ENCODE assay signal across 9 cellular contexts in the genomic region with DNA sequence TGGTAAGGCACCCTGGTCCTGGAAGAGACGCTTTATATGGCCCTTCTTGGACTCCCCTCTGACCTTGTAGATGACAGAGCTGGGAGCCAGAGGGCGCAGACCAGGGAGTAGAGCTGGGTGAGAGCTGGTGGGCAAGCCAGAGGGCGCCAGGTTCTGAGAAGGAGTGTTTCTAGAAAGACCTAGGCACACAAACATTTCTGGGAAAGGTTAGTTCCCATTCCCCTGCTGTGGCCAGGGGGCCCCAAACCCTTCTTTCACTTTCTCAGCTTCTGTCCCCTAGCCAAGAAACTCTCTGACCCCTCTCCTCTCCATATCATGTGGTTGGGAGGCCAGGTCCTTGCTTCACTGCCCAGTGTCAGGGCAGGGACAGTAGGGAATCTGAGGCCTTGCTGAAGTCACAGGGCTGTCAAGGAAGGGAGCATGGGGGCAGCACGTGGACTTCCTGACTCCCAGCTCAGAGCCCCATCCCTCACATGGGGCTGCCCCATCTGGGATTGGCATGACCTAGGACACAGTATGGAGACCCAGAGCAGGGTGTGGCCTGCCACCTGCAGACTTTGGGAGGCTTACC. TPM values are rescaled to one million over a fixed set of nuclear protein-coding genes. Genes with fewer than 3 reads are reported as not detected.
DNase-seq lines count a peak whose midpoint lies in the region; ATAC-seq and TF ChIP-seq lines count a peak whose summit lies in the region.
"Had no signal": no experiment of that assay in that cellular context is flagged by ENCODE, and none has a peak within 500 bp of the region (broad histone marks: within the 10 kb centered on the region; RNA-seq: fewer than 3 reads in every experiment).

No MANE protein-coding gene starts in this region.

- ATAC-seq in lower lobe of right lung (no peak), HG02763 (IDR thresholded peaks at IDR 0.05; ENCODE audit: unreplicated experiment) (no peak)

- H3K9me3 ChIP-seq in lower lobe of right lung = no peaks in the 10 kb centered on the region

- no peaks in the 10 kb centered on the region for H3K27me3 ChIP-seq in lower lobe of right lung (ENCODE audit: low read depth)

- H3K27ac Mint-ChIP-seq in activated T-cell treated with anti-CD3 and anti-CD28 coated beads, Interleukin-2, amount 50 U/mL, for 24 hours = peak overlapping the region; percentile 97
- H3K27ac Mint-ChIP-seq in stimulated activated naive CD8-positive, alpha-beta T cell treated with anti-CD3 and anti-CD28 coated beads, Interleukin-15, Interleukin-2, amounts not matched to agents 100 ng/mL and 50 ng/mL, for 24 hours = peak overlapping the region; percentile 98

- H3K27me3 Mint-ChIP-seq in activated T-cell treated with anti-CD3 and anti-CD28 coated beads, Interleukin-2, amount 50 U/mL, for 24 hours = no peaks in the 10 kb centered on the region
- no peaks in the 10 kb centered on the region for H3K27me3 Mint-ChIP-seq in stimulated activated naive CD8-positive, alpha-beta T cell treated with anti-CD3 and anti-CD28 coated beads, Interleukin-15, Interleukin-2, amounts not matched to agents 100 ng/mL and 50 ng/mL, for 24 hours

- peak overlapping the region; percentile 60 for H3K27ac ChIP-seq in lower lobe of right lung

- DNase-seq in activated T-cell treated with anti-CD3 and anti-CD28 coated beads for 24 hours (ENCODE audit: low read depth) (peak; percentile 36), activated T-cell treated with anti-CD3 and anti-CD28 coated beads for 4 hours (no peak), lower lobe of right lung (no peak), LoVo (ENCODE audit: low spot score) (no peak), Ammon's horn (ENCODE audit: low spot score) (no peak)
- DNase-seq in activated T-cell treated with anti-CD3 and anti-CD28 coated beads, Interleukin-2, amount 50 U/mL, for 24 hours = peak; percentile 78

- no peaks in the 10 kb centered on the region for H3K9me3 Mint-ChIP-seq in activated T-cell treated with anti-CD3 and anti-CD28 coated beads, Interleukin-2, amount 50 U/mL, for 24 hours
- no peaks in the 10 kb centered on the region for H3K9me3 Mint-ChIP-seq in stimulated activated naive CD8-positive, alpha-beta T cell treated with anti-CD3 and anti-CD28 coated beads, Interleukin-15, Interleukin-2, amounts not matched to agents 100 ng/mL and 50 ng/mL, for 24 hours

- intact Hi-C loops in lower lobe of right lung (cut with DNase I) = loop anchor here (5.0 kb wide), 1 partner anchor 39 kb away; the partner anchor contains the start of gene CISH

- no peak for TF ChIP-seq CTCF in lower lobe of right lung (IDR thresholded peaks at IDR 0.05)

- H3K4me1 ChIP-seq in lower lobe of right lung = peaks cover 39% of the 10 kb centered on the region

- peaks cover 78% of the 10 kb centered on the region for H3K4me1 Mint-ChIP-seq in activated T-cell treated with anti-CD3 and anti-CD28 coated beads, Interleukin-2, amount 50 U/mL, for 24 hours (ENCODE audit: low read depth)
- peaks cover 73% of the 10 kb centered on the region for H3K4me1 Mint-ChIP-seq in stimulated activated naive CD8-positive, alpha-beta T cell treated with anti-CD3 and anti-CD28 coated beads, Interleukin-15, Interleukin-2, amounts not matched to agents 100 ng/mL and 50 ng/mL, for 24 hours (ENCODE audit: low read depth)

- peaks cover 85% of the 10 kb centered on the region for H3K36me3 Mint-ChIP-seq in activated T-cell treated with anti-CD3 and anti-CD28 coated beads, Interleukin-2, amount 50 U/mL, for 24 hours (ENCODE audit: low read depth)
- peaks cover 39% of the 10 kb centered on the region for H3K36me3 Mint-ChIP-seq in stimulated activated naive CD8-positive, alpha-beta T cell treated with anti-CD3 and anti-CD28 coated beads, Interleukin-15, Interleukin-2, amounts not matched to agents 100 ng/mL and 50 ng/mL, for 24 hours (ENCODE audit: low read depth)

- no peak overlapping the region for H3K4me3 ChIP-seq in lower lobe of right lung
- H3K4me3 ChIP-seq: smooth muscle cell had no signal

- H3K36me3 ChIP-seq in lower lobe of right lung = peaks cover 31% of the 10 kb centered on the region

- peak overlapping the region; percentile 99 for H3K4me3 Mint-ChIP-seq in activated T-cell treated with anti-CD3 and anti-CD28 coated beads, Interleukin-2, amount 50 U/mL, for 24 hours
- H3K4me3 Mint-ChIP-seq in stimulated activated naive CD8-positive, alpha-beta T cell treated with anti-CD3 and anti-CD28 coated beads, Interleukin-15, Interleukin-2, amounts not matched to agents 100 ng/mL and 50 ng/mL, for 24 hours = peak overlapping the region; percentile 95

RNA-seq across cellular contexts. Expression of gene HEMK1, which starts 3.6 kb away (rescaled TPM):
- 28.4 TPM for total RNA-seq in lower lobe of right lung

RNA-seq across cellular contexts. Expression of gene C3orf18, which starts 5.3 kb away (rescaled TPM):
- total RNA-seq in lower lobe of right lung = 6.7 TPM

RNA-seq across cellular contexts. Expression of gene CISH, which starts 38.7 kb away (rescaled TPM):
- total RNA-seq in lower lobe of right lung = 48.8 TPM

RNA-seq across cellular contexts. Expression of gene MAPKAPK3, which starts 44.1 kb away (rescaled TPM):
- 68.6 TPM for total RNA-seq in lower lobe of right lung

Comparison
In these comparisons a context has a peak if more than half of its experiments do, and no peak if none do; other contexts are left out.
1. DNase-seq: peak in activated T-cell treated with anti-CD3 and anti-CD28 coated beads for 24 hours (single experiment) and activated T-cell treated with anti-CD3 and anti-CD28 coated beads, Interleukin-2, amount 50 U/mL, for 24 hours (single experiment); none in activated T-cell treated with anti-CD3 and anti-CD28 coated beads for 4 hours (single experiment), lower lobe of right lung (single experiment), LoVo (single experiment) and Ammon's horn (single experiment).